25 cellular contexts compared by ENCODE assay signal in genomic region chr7:131943616-131944015, GRCh38.
"Had no signal": no experiment of that assay in that cellular context is flagged by ENCODE, and none has a peak within 500 bp of the region (broad histone marks: within the 10 kb centered on the region; RNA-seq: fewer than 3 reads in every experiment).

No MANE protein-coding gene starts in this region.

- H3K36me3 ChIP-seq: esophagus muscularis mucosa, heart right ventricle, left lung, pancreas, stomach, thyroid gland, vagina had no signal

- H3K27ac Mint-ChIP-seq: mesothelial cell of epicardium; naive thymus-derived CD4-positive, alpha-beta T cell; stimulated activated effector memory CD8-positive, alpha-beta T cell treated with anti-CD3 and anti-CD28 coated beads, Interleukin-12 subunit alpha, Interleukin-12 subunit beta, amount 100 ng/mL, for 72 hours had no signal

- H3K4me1 Mint-ChIP-seq: mesothelial cell of epicardium; stimulated activated effector memory CD8-positive, alpha-beta T cell treated with anti-CD3 and anti-CD28 coated beads, Interleukin-12 subunit alpha, Interleukin-12 subunit beta, amount 100 ng/mL, for 72 hours had no signal

- H3K36me3 Mint-ChIP-seq: mesothelial cell of epicardium; naive thymus-derived CD4-positive, alpha-beta T cell; stimulated activated effector memory CD8-positive, alpha-beta T cell treated with anti-CD3 and anti-CD28 coated beads, Interleukin-12 subunit alpha, Interleukin-12 subunit beta, amount 100 ng/mL, for 72 hours had no signal

- H3K9me3 ChIP-seq: esophagus muscularis mucosa, heart right ventricle, left lung, mucosa of descending colon, pancreas, stomach, thyroid gland, vagina had no signal

- ATAC-seq: foreskin keratinocyte; heart right ventricle; left cardiac atrium; left lung; mucosa of descending colon; naive thymus-derived CD4-positive, alpha-beta T cell; pancreas; sciatic nerve; stimulated activated effector memory CD8-positive, alpha-beta T cell treated with anti-CD3 and anti-CD28 coated beads, Interleukin-12 subunit alpha, Interleukin-12 subunit beta, amount 100 ng/mL, for 72 hours had no signal

- H3K4me1 ChIP-seq: foreskin keratinocyte, pancreas had no signal

- H3K27me3 ChIP-seq: thyroid gland, vagina had no signal

- H3K4me3 ChIP-seq: dorsolateral prefrontal cortex, esophagus muscularis mucosa, heart right ventricle, left lung, mucosa of descending colon, pancreas, stomach, thyroid gland, vagina had no signal

- H3K4me3 Mint-ChIP-seq: mesothelial cell of epicardium; naive thymus-derived CD4-positive, alpha-beta T cell; stimulated activated effector memory CD8-positive, alpha-beta T cell treated with anti-CD3 and anti-CD28 coated beads, Interleukin-12 subunit alpha, Interleukin-12 subunit beta, amount 100 ng/mL, for 72 hours had no signal

- H3K27ac ChIP-seq: dorsolateral prefrontal cortex, epithelial cell of prostate, esophagus muscularis mucosa, foreskin keratinocyte, heart right ventricle, left lung, pancreas, stomach, thyroid gland, vagina had no signal

- DNase-seq: dorsolateral prefrontal cortex; effector CD4-positive, alpha-beta T cell; foreskin keratinocyte; glutamatergic neuron; heart right ventricle; hippocampal formation; left cardiac atrium; left lung; mesenchymal stem cell; mucosa of descending colon; naive thymus-derived CD4-positive, alpha-beta T cell; occipital lobe; pancreas; stimulated activated CD4-positive, alpha-beta T cell treated with anti-CD3 and anti-CD28 coated beads, Interleukin-2, amount 100 ng/mL, for 24 hours; stimulated activated CD4-positive, alpha-beta T cell treated with anti-CD3 and anti-CD28 coated beads, Interleukin-4, amount 100 ng/mL, for 24 hours; stimulated activated naive CD4-positive, alpha-beta T cell treated with Interleukin-2 at 50 U/mL for 16 hours; stomach; thyroid gland; trophoblast cell had no signal
